Comparison of ENCODE assay signal across 8 cellular contexts in genomic region chr5:180868960-180869359, GRCh38. TPM values are rescaled to one million over a fixed set of nuclear protein-coding genes. Genes with fewer than 3 reads are reported as not detected.
DNase-seq lines count a peak whose midpoint lies in the region; ATAC-seq lines count a peak whose summit lies in the region.

No MANE protein-coding gene starts in this region.

- no peaks in the 10 kb centered on the region for H3K36me3 Mint-ChIP-seq in activated naive CD8-positive, alpha-beta T cell treated with anti-CD3 and anti-CD28 coated beads, Interleukin-2, amount 50 U/mL, for 24 hours (ENCODE audit: low read depth)

- intact Hi-C loops in cardiac septum (cut with DNase I): loop anchor here (5.0 kb wide), 1 partner anchor 173 kb away; the partner anchor contains the start of gene BTNL9

- DNase-seq in SIG-M5 treated with dmso at 0.1 percent for 504 hours (lab: John Stamatoyannopoulos, UW; ENCODE audit: unreplicated experiment) (peak; percentile 79), SIG-M5 (lab: John Stamatoyannopoulos, UW) (no peak), NCI-H1417 (lab: John Stamatoyannopoulos, UW) (peak; percentile 62 to 79 (median 75)), SW480 (ENCODE audit: low spot score) (peak; percentile 87), cardiac septum (ENCODE audit: low spot score) (peak; percentile 91), pulmonary artery endothelial cell (ENCODE audit: low read depth, low spot score) (peak; percentile 30)
- DNase-seq in activated naive CD8-positive, alpha-beta T cell treated with anti-CD3 and anti-CD28 coated beads, Interleukin-2, amount 50 U/mL, for 24 hours: peak; percentile 80

- peak; percentile 53 for ATAC-seq in activated naive CD8-positive, alpha-beta T cell treated with anti-CD3 and anti-CD28 coated beads, Interleukin-2, amount 50 U/mL, for 24 hours
- no peak for ATAC-seq in GM21528 (IDR thresholded peaks at IDR 0.05; ENCODE audit: low FRiP score, unreplicated experiment)

- peaks cover 13% of the 10 kb centered on the region for H3K27me3 Mint-ChIP-seq in activated naive CD8-positive, alpha-beta T cell treated with anti-CD3 and anti-CD28 coated beads, Interleukin-2, amount 50 U/mL, for 24 hours

- H3K27ac Mint-ChIP-seq in activated naive CD8-positive, alpha-beta T cell treated with anti-CD3 and anti-CD28 coated beads, Interleukin-2, amount 50 U/mL, for 24 hours: no peak overlapping the region

- H3K4me1 Mint-ChIP-seq in activated naive CD8-positive, alpha-beta T cell treated with anti-CD3 and anti-CD28 coated beads, Interleukin-2, amount 50 U/mL, for 24 hours: peaks cover 9% of the 10 kb centered on the region

- H3K4me3 Mint-ChIP-seq in activated naive CD8-positive, alpha-beta T cell treated with anti-CD3 and anti-CD28 coated beads, Interleukin-2, amount 50 U/mL, for 24 hours: no peak overlapping the region

- H3K9me3 Mint-ChIP-seq in activated naive CD8-positive, alpha-beta T cell treated with anti-CD3 and anti-CD28 coated beads, Interleukin-2, amount 50 U/mL, for 24 hours: no peaks in the 10 kb centered on the region

RNA-seq across cellular contexts. Expression of gene ZFP62, which starts 7.9 kb away (rescaled TPM):
- total RNA-seq in cardiac septum (19.4 TPM), pulmonary artery endothelial cell (17.4 and 21.9 TPM in 2 replicates)

RNA-seq across cellular contexts. Expression of gene BTNL8, which starts 30.0 kb away (rescaled TPM):
- total RNA-seq in cardiac septum: 0.43 TPM
- not detected in 2 replicates for total RNA-seq in pulmonary artery endothelial cell
